8 cellular contexts compared by ENCODE assay signal in genomic region chr22:20111045-20111688, GRCh38. TPM values are rescaled to one million over a fixed set of nuclear protein-coding genes. Genes with fewer than 3 reads are reported as not detected.
DNase-seq lines count a peak whose midpoint lies in the region; ATAC-seq and TF ChIP-seq lines count a peak whose summit lies in the region.

No MANE protein-coding gene starts in this region.

- no peak for ATAC-seq in GM21723 (IDR thresholded peaks at IDR 0.05; ENCODE audit: unreplicated experiment)
- ATAC-seq in GM18861 (IDR thresholded peaks at IDR 0.05; ENCODE audit: unreplicated experiment): no peak

- H3K36me3 Mint-ChIP-seq in mesothelial cell of epicardium: peaks cover 19% of the 10 kb centered on the region

- DNase-seq in stimulated activated CD4-positive, alpha-beta T cell treated with anti-CD3 and anti-CD28 coated beads, Interleukin-15, amount 100 ng/mL, for 24 hours: peak; percentile 57
- no peak for DNase-seq in stimulated activated CD4-positive, alpha-beta T cell treated with anti-CD3 and anti-CD28 coated beads, Interleukin-12 subunit alpha, Interleukin-12 subunit beta, amount 100 ng/mL, for 4 hours
- DNase-seq in NCI-H2171 (lab: John Stamatoyannopoulos, UW) (peak; percentile 15), astrocyte of the hippocampus (ENCODE audit: low read depth, low spot score) (peak; percentile 39), mesothelial cell of epicardium (ENCODE audit: low spot score in 2 of 2, unreplicated experiment in 2 of 2) (no peak), SJCRH30 (no peak)

- no peaks in the 10 kb centered on the region for H3K9me3 Mint-ChIP-seq in mesothelial cell of epicardium

- no peak overlapping the region for H3K4me3 Mint-ChIP-seq in mesothelial cell of epicardium

- H3K27me3 ChIP-seq in SJCRH30: no peaks in the 10 kb centered on the region

- H3K36me3 ChIP-seq in SJCRH30: peaks cover 69% of the 10 kb centered on the region

- peak; percentile 44 for TF ChIP-seq CTCF in mesothelial cell of epicardium (IDR thresholded peaks at IDR 0.05; ENCODE audit: unreplicated experiment)

- peaks cover 3% of the 10 kb centered on the region for H3K4me1 Mint-ChIP-seq in mesothelial cell of epicardium

- no peak overlapping the region for H3K4me3 ChIP-seq in SJCRH30

- H3K27ac ChIP-seq in SJCRH30: no peak overlapping the region

- no peaks in the 10 kb centered on the region for H3K27me3 Mint-ChIP-seq in mesothelial cell of epicardium (ENCODE audit: low read depth)

- H3K9me3 ChIP-seq in SJCRH30 (replicated peaks): no peaks in the 10 kb centered on the region

- peak overlapping the region; percentile 39 for H3K27ac Mint-ChIP-seq in mesothelial cell of epicardium

- no peaks in the 10 kb centered on the region for H3K4me1 ChIP-seq in SJCRH30

RNA-seq across cellular contexts. Expression of gene RANBP1, which starts 4.7 kb away (rescaled TPM):
- total RNA-seq in mesothelial cell of epicardium: 154 to 155 TPM (median 154 TPM) in 3 replicates
- total RNA-seq in SJCRH30 (2014; rRNA removed; shearing (Covaris generic)): 624 and 627 TPM in 2 replicates

RNA-seq across cellular contexts. Expression of gene TRMT2A, which starts 5.9 kb away (rescaled TPM):
- total RNA-seq in mesothelial cell of epicardium: 68.7 to 78.1 TPM (median 76.0 TPM) in 3 replicates
- 23.6 and 28.3 TPM in 2 replicates for total RNA-seq in SJCRH30 (2014; rRNA removed; shearing (Covaris generic))

RNA-seq across cellular contexts. Expression of gene ZDHHC8, which starts 20.4 kb away (rescaled TPM):
- total RNA-seq in mesothelial cell of epicardium: 82.4 to 86.2 TPM (median 82.4 TPM) in 3 replicates
- total RNA-seq in SJCRH30 (2014; rRNA removed; shearing (Covaris generic)): 13.6 and 16.4 TPM in 2 replicates

RNA-seq across cellular contexts. Expression of gene DGCR8, which starts 31.1 kb away (rescaled TPM):
- total RNA-seq in mesothelial cell of epicardium: 69.4 to 72.3 TPM (median 71.5 TPM) in 3 replicates
- total RNA-seq in SJCRH30 (2014; rRNA removed; shearing (Covaris generic)): 30.0 and 39.3 TPM in 2 replicates

RNA-seq across cellular contexts. Expression of gene CCDC188, which starts 39.7 kb away (rescaled TPM):
- not detected in 3 replicates for total RNA-seq in mesothelial cell of epicardium
- total RNA-seq in SJCRH30 (2014; rRNA removed; shearing (Covaris generic)): not detected in 2 replicates

Comparison
In these comparisons a context has a peak if more than half of its experiments do, and no peak if none do; other contexts are left out.
1. DNase-seq: peak in stimulated activated CD4-positive, alpha-beta T cell treated with anti-CD3 and anti-CD28 coated beads, Interleukin-15, amount 100 ng/mL, for 24 hours (single experiment), NCI-H2171 (single experiment) and astrocyte of the hippocampus (single experiment); none in stimulated activated CD4-positive, alpha-beta T cell treated with anti-CD3 and anti-CD28 coated beads, Interleukin-12 subunit alpha, Interleukin-12 subunit beta, amount 100 ng/mL, for 4 hours (single experiment), mesothelial cell of epicardium (0 of 2) and SJCRH30 (0 of 2).